In genomic region chr2:27067385-27067784, GRCh38 we compare ENCODE assay signal across 24 cellular contexts.
"Had no signal": no experiment of that assay in that cellular context is flagged by ENCODE, and none has a peak within 500 bp of the region (broad histone marks: within the 10 kb centered on the region; RNA-seq: fewer than 3 reads in every experiment).

No MANE protein-coding gene starts in this region.

- H3K4me3 ChIP-seq: right atrium auricular region, SK-N-MC, spleen, uterus had no signal

- H3K27ac Mint-ChIP-seq: activated CD4-positive, alpha-beta T cell treated with anti-CD3 and anti-CD28 coated beads, Interleukin-2, amount 10 ng/mL, durations not matched to agents 24 days and 14 days; dendritic cell treated with granulocyte-macrophage colony-stimulating factor and Interleukin-4, amounts not matched to agents 40 ng/mL and 50 ng/mL, for 4 days; endodermal cell; type B pancreatic cell had no signal

- H3K36me3 ChIP-seq: uterus had no signal

- ATAC-seq: activated T-helper 17 cell treated with anti-CD3 and anti-CD28 coated beads, Interleukin-2, amount 50 U/mL, for 72 hours; esophagus mucosa; left cardiac atrium; left ventricle myocardium superior; stimulated activated naive CD8-positive, alpha-beta T cell treated with anti-CD3 and anti-CD28 coated beads, Interleukin-15, Interleukin-2, amounts not matched to agents 100 U/mL and 50 U/mL, for 24 hours had no signal

- H3K27me3 Mint-ChIP-seq: activated CD4-positive, alpha-beta T cell treated with anti-CD3 and anti-CD28 coated beads, Interleukin-2, amount 10 ng/mL, durations not matched to agents 24 days and 14 days; activated naive CD4-positive, alpha-beta T cell treated with anti-CD3 and anti-CD28 coated beads, Interleukin-2, amount 50 U/mL, for 24 hours; activated T-helper 17 cell treated with anti-CD3 and anti-CD28 coated beads, Interleukin-2, amount 50 U/mL, for 72 hours; dendritic cell treated with granulocyte-macrophage colony-stimulating factor and Interleukin-4, amounts not matched to agents 40 ng/mL and 50 ng/mL, for 4 days; type B pancreatic cell had no signal

- H3K9me3 Mint-ChIP-seq: activated CD4-positive, alpha-beta T cell treated with anti-CD3 and anti-CD28 coated beads, Interleukin-2, amount 10 ng/mL, durations not matched to agents 24 days and 14 days; activated naive CD4-positive, alpha-beta T cell treated with anti-CD3 and anti-CD28 coated beads, Interleukin-2, amount 50 U/mL, for 24 hours; activated T-helper 17 cell treated with anti-CD3 and anti-CD28 coated beads, Interleukin-2, amount 50 U/mL, for 72 hours; dendritic cell treated with granulocyte-macrophage colony-stimulating factor and Interleukin-4, amounts not matched to agents 40 ng/mL and 50 ng/mL, for 4 days; endodermal cell; type B pancreatic cell had no signal

- H3K27ac ChIP-seq: brain microvascular endothelial cell, parathyroid adenoma, right atrium auricular region, SK-N-MC, spleen, uterus had no signal

- DNase-seq: activated CD4-positive, alpha-beta T cell treated with anti-CD3 and anti-CD28 coated beads, Interleukin-2, amount 10 ng/mL, durations not matched to agents 24 days and 14 days; activated CD4-positive, CD25-positive, alpha-beta regulatory T cell treated with anti-CD3 and anti-CD28 coated beads, Interleukin-2, amount 50 U/mL, for 72 hours; activated gamma-delta T cell treated with Interleukin-2 at 50 U/mL for 16 hours; activated T-cell treated with anti-CD3 and anti-CD28 coated beads for 4 hours; brain microvascular endothelial cell; endodermal cell; foreskin fibroblast; hippocampal formation; left cardiac atrium; left ventricle myocardium superior; nucleus accumbens; spleen; stimulated activated naive CD8-positive, alpha-beta T cell treated with anti-CD3 and anti-CD28 coated beads, Interleukin-15, Interleukin-2, amounts not matched to agents 100 U/mL and 50 U/mL, for 24 hours; substantia nigra; T1000; uterus had no signal

- H3K27me3 ChIP-seq: brain microvascular endothelial cell, right atrium auricular region, spleen, uterus had no signal

- H3K9me3 ChIP-seq: right atrium auricular region, spleen, uterus had no signal

- H3K4me3 Mint-ChIP-seq: activated CD4-positive, alpha-beta T cell treated with anti-CD3 and anti-CD28 coated beads, Interleukin-2, amount 10 ng/mL, durations not matched to agents 24 days and 14 days; activated T-helper 17 cell treated with anti-CD3 and anti-CD28 coated beads, Interleukin-2, amount 50 U/mL, for 72 hours; dendritic cell treated with granulocyte-macrophage colony-stimulating factor and Interleukin-4, amounts not matched to agents 40 ng/mL and 50 ng/mL, for 4 days; endodermal cell; type B pancreatic cell had no signal
